Comparison of ENCODE assay signal across 9 cellular contexts in the genomic region with DNA sequence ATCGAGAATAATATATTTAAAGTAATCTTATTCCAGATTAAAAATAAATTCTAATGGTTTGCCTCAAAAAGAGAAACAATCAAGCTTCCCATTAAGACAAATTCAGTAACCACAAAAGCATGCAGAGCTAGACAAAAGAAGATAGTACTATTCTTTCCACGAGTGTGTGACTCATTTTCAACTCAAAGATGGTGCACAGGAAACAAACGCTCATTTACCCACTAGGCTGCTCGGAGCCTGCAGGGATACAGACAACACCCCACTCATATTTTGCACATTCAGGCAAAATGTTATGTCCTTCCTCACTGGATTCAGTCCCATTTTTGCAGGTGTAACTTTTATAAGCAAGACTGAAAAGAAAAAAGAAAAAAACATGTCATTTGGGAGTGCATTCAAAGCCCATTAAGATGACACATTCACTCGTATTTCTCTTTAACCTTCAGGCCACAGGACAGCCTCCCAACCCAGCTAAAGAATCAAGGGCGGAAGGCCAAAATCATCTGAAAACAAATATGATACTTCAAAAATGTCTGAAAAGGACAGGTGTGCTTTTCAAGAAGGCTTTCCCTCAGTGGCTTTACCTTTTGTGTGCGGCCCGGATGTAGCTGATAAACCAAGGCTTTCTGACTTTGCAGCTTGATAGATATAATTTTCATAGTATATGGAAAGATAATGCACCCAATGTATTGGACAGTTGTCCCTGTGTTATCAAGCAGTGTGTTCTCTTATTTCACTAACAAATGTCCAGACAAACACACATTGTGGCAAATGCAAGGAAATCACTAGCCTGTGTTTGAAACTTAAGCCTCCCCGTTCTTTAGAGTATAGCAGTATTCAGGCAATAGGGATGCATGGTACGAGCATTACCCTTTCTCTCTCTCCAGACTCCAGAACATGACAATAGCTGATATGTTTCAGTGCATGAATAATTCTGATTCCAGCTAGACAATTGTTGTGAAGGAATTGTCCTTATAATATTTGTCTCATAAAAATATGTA.
DNase-seq lines count a peak whose midpoint lies in the region; ATAC-seq and TF ChIP-seq lines count a peak whose summit lies in the region.
"Had no signal": no experiment of that assay in that cellular context is flagged by ENCODE, and none has a peak within 500 bp of the region (broad histone marks: within the 10 kb centered on the region; RNA-seq: fewer than 3 reads in every experiment).

No MANE protein-coding gene starts in this region.

- H2AFZ ChIP-seq in ACC112 (ENCODE audit: low read length, unreplicated experiment) = peak overlapping the region; percentile 16

- H3K36me3 ChIP-seq in ACC112 (ENCODE audit: insufficient read depth, low read length) = no peaks in the 10 kb centered on the region

- H3K79me2 ChIP-seq in ACC112 (ENCODE audit: control insufficient read depth, insufficient read depth, low read length, unreplicated experiment) = no peaks in the 10 kb centered on the region

- H3K4me3 ChIP-seq in ACC112 (ENCODE audit: low read depth, low read length) = no peak overlapping the region
- H3K4me3 ChIP-seq: PC-9 had no signal

- H3K27me3 ChIP-seq in ACC112 (ENCODE audit: insufficient read depth, low read length) (no peaks in the 10 kb centered on the region), foreskin keratinocyte (no peaks in the 10 kb centered on the region)

- peaks cover 71% of the 10 kb centered on the region for H3K4me1 ChIP-seq in ACC112 (ENCODE audit: control insufficient read depth, insufficient read depth, low read length, unreplicated experiment)
- H3K4me1 ChIP-seq in foreskin keratinocyte = peaks cover 56% of the 10 kb centered on the region

- TF ChIP-seq CTCF in foreskin keratinocyte (conservative IDR thresholded peaks at IDR 0.05) = no peak

- DNase-seq in T1000 (lab: John Stamatoyannopoulos, UW) (peak; percentile 15), foreskin keratinocyte (peak; percentile 89 to 96), NCI-H1694 (lab: John Stamatoyannopoulos, UW) (no peak)

- peak; percentile 66 for ATAC-seq in HG03469 (IDR thresholded peaks at IDR 0.05; ENCODE audit: unreplicated experiment)
- ATAC-seq in foreskin keratinocyte = peak; percentile 40
- no peak for ATAC-seq in HG03097 (IDR thresholded peaks at IDR 0.05; ENCODE audit: low FRiP score, unreplicated experiment)
- no peak for ATAC-seq in GM18868 (IDR thresholded peaks at IDR 0.05; ENCODE audit: unreplicated experiment)
- ATAC-seq in HG02678 (IDR thresholded peaks at IDR 0.05; ENCODE audit: unreplicated experiment) = no peak

- H3K27ac ChIP-seq in ACC112 (ENCODE audit: low read depth, low read length) (peak overlapping the region; percentile 99), foreskin keratinocyte (peak overlapping the region; percentile 98)

Comparison
In these comparisons a context has a peak if more than half of its experiments do, and no peak if none do; other contexts are left out.
1. ATAC-seq: peak in HG03469 (single experiment) and foreskin keratinocyte (single experiment); none in HG03097 (single experiment), GM18868 (single experiment) and HG02678 (single experiment).